ENCODE assay signal across 12 cellular contexts in genomic region chr19:9308091-9308490, GRCh38. TPM values are rescaled to one million over a fixed set of nuclear protein-coding genes. Genes with fewer than 3 reads are reported as not detected.
A peak's percentile ranks its signal among the peaks of the same experiment; 100 is the strongest.
DNase-seq lines count a peak whose midpoint lies in the region; ATAC-seq and TF ChIP-seq lines count a peak whose summit lies in the region.
"Had no signal": no experiment of that assay in that cellular context is flagged by ENCODE, and none has a peak within 500 bp of the region (broad histone marks: within the 10 kb centered on the region; RNA-seq: fewer than 3 reads in every experiment).

No MANE protein-coding gene starts in this region.

- H4K20me1 ChIP-seq in OCI-LY1 (ENCODE audit: insufficient read depth, low read length), result no peaks in the 10 kb centered on the region

- H3K9me2 ChIP-seq in OCI-LY1 (ENCODE audit: low read depth, low read length), result no peaks in the 10 kb centered on the region

- H2AFZ ChIP-seq in OCI-LY1 (ENCODE audit: low read length) (no peak overlapping the region), parathyroid adenoma (no peak overlapping the region)

- H3K4me1 ChIP-seq in OCI-LY1 (ENCODE audit: insufficient read depth, low read length, severe bottlenecking) (peaks cover 13% of the 10 kb centered on the region), parathyroid adenoma (no peaks in the 10 kb centered on the region)

- DNase-seq in DMS 273 (lab: John Stamatoyannopoulos, UW; ENCODE audit: unreplicated experiment) (peak; percentile 19), DMS 273 treated with DMSO at 0.1 percent for 48 hours (lab: John Stamatoyannopoulos, UW) (no peak), coronary artery (ENCODE audit: low spot score) (no peak), posterior vena cava (ENCODE audit: low spot score) (no peak)
- no peak for DNase-seq in stimulated activated CD4-positive, alpha-beta T cell treated with anti-CD3 and anti-CD28 coated beads, Interleukin-2, amount 100 ng/mL, for 24 hours
- DNase-seq: activated CD4-positive, alpha-beta T cell treated with anti-CD3 and anti-CD28 coated beads for 4 hours; NCI-H526 treated with DMSO at 0.1 percent for 48 hours had no signal

- H3K79me2 ChIP-seq in OCI-LY1 (ENCODE audit: insufficient read depth, low read length) (peaks cover 6% of the 10 kb centered on the region; the same call in 1 of the 2 replicates), parathyroid adenoma (no peaks in the 10 kb centered on the region)

- peaks cover 14% of the 10 kb centered on the region for H3K36me3 ChIP-seq in OCI-LY1 (ENCODE audit: insufficient read depth, low read length)
- no peaks in the 10 kb centered on the region for H3K36me3 ChIP-seq in parathyroid adenoma (ENCODE audit: control insufficient read depth, insufficient read depth, low read length)

- H3K4me2 ChIP-seq in OCI-LY1 (ENCODE audit: low read length), result peak overlapping the region; percentile 73
- peak overlapping the region; percentile 68 for H3K4me2 ChIP-seq in parathyroid adenoma (ENCODE audit: low read length)

- no peaks in the 10 kb centered on the region for H3F3A ChIP-seq in OCI-LY1 (ENCODE audit: insufficient read depth, low read length)

- H3K9me3 ChIP-seq in OCI-LY1 (ENCODE audit: low read length), result peaks cover 7% of the 10 kb centered on the region; the same call in 1 of the 2 replicates
- H3K9me3 ChIP-seq in parathyroid adenoma (ENCODE audit: control insufficient read depth, low read length), result no peaks in the 10 kb centered on the region

- no peak for TF ChIP-seq CTCF in OCI-LY1 (IDR thresholded peaks at IDR 0.05; ENCODE audit: low read length)
- no peak for TF ChIP-seq CTCF in coronary artery (IDR thresholded peaks at IDR 0.05)
- no peak for TF ChIP-seq CTCF in parathyroid adenoma (IDR thresholded peaks at IDR 0.05)

- intact Hi-C loops in posterior vena cava (cut with DNase I), result no loop called here

- H3K9ac ChIP-seq in OCI-LY1 (ENCODE audit: low read length) (peak overlapping the region; percentile 86; the same call in 1 of the 2 replicates), parathyroid adenoma (no peak overlapping the region)

- H3K27me3 ChIP-seq in OCI-LY1 (ENCODE audit: insufficient read depth, low read length) (no peaks in the 10 kb centered on the region), parathyroid adenoma (ENCODE audit: control insufficient read depth, insufficient read depth, low read length) (no peaks in the 10 kb centered on the region)

- H3K27ac ChIP-seq in OCI-LY1 (ENCODE audit: low read depth, low read length, poor library complexity, severe bottlenecking) (no peak overlapping the region), coronary artery (no peak overlapping the region), parathyroid adenoma (no peak overlapping the region)
- H3K27ac ChIP-seq: 22Rv1 had no signal

- H3K4me3 ChIP-seq in OCI-LY1 (ENCODE audit: low read depth, low read length, poor library complexity, severe bottlenecking) (peak overlapping the region; percentile 84), coronary artery (peak overlapping the region; percentile 79), parathyroid adenoma (ENCODE audit: low read depth, low read length) (peak overlapping the region; percentile 76)

- ATAC-seq in HG02970 (IDR thresholded peaks at IDR 0.05; ENCODE audit: low FRiP score, unreplicated experiment), result no peak

RNA-seq across cellular contexts. Expression of gene ZNF699, which starts 1.5 kb away (rescaled TPM):
- 1 to 10 TPM; 7.0 to 7.5 TPM for total RNA-seq in posterior vena cava

RNA-seq across cellular contexts. Expression of gene ZNF559, which starts 15.9 kb away (rescaled TPM):
- total RNA-seq in posterior vena cava, result 10 to 100 TPM; 14.2 to 19.9 TPM

RNA-seq across cellular contexts. Expression of gene ZNF177, which starts 54.7 kb away (rescaled TPM):
- 1 to 10 TPM; 1.9 to 4.0 TPM for total RNA-seq in posterior vena cava

RNA-seq across cellular contexts. Expression of gene OR7E24, which starts 57.4 kb away (rescaled TPM):
- total RNA-seq in posterior vena cava, result not detected
- total RNA-seq: liver had no signal
